ENCODE assay signal across 1 cellular context in genomic region chr15:50544368-50544767, GRCh38.
TF ChIP-seq lines count a peak whose summit lies in the region.

No MANE protein-coding gene starts in this region.

TF ChIP-seq in H1, 55 proteins besides CTCF, POLR2A, EP300 and RAD21:
- TF ChIP-seq SUZ12 (IDR thresholded peaks at IDR 0.05; ENCODE audit: low read length) (no peak), YY1 (IDR thresholded peaks at IDR 0.05; ENCODE audit: low read depth, low read length) (no peak), CBX5 (IDR thresholded peaks at IDR 0.05; ENCODE audit: low read depth, low read length) (no peak), RBBP5 (IDR thresholded peaks at IDR 0.05; ENCODE audit: borderline replicate concordance, low read depth, low read length) (no peak), GTF2F1 (IDR thresholded peaks at IDR 0.05; ENCODE audit: borderline replicate concordance, low read depth, low read length) (no peak), SIX5 (IDR thresholded peaks at IDR 0.05; ENCODE audit: low read depth, low read length) (no peak), RNF2 (IDR thresholded peaks at IDR 0.05; ENCODE audit: borderline replicate concordance, low read depth, low read length, missing control alignments, poor library complexity, severe bottlenecking) (no peak), ASH2L (IDR thresholded peaks at IDR 0.05; ENCODE audit: low read length) (no peak), TAF7 (optimal IDR thresholded peaks at IDR 0.05; ENCODE audit: borderline replicate concordance, low read depth, low read length) (no peak)
